ENCODE assay signal across 8 cellular contexts in the genomic region with DNA sequence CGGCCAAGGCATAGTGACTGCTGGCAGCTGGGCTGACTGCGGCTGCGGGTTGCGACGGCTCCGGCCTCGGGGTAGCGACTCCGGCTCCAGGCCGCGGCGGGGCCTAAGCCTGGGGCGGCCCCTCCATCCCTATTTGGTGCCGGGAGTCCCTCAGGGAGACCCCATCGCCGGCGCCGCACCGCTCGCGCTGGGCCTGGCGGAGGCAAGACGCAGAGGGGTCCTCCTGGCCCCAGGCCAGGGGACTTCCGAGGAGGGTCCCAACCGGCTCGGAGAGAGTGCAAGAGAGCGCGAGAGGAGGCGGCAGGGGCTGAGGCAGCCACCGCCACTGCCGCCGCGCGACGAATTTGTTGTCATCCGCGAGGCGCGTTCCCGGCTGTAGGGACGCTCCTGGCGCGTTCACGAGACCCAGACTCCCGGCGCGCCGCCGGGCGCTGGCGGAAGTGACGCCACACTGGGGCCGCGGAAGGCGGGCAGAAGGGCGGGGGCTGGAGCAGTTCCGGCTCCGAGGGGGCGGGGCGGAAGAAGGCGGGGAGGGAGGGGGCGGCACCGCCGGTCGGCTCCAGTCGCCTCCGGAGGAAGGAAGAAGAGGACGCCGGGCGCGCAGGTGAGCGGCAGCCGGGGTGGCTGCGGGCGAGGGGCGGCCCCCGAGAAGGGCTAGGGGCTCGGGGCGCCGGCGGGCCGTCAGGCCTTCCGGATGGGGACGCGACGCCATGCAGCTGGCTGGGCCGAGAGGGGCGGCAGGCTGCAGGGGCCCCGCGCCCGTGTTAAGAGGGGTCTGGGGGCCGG. TPM values are rescaled to one million over a fixed set of nuclear protein-coding genes. Genes with fewer than 3 reads are reported as not detected.
DNase-seq lines count a peak whose midpoint lies in the region; ATAC-seq, FAIRE-seq and TF ChIP-seq lines count a peak whose summit lies in the region.

A gene with protein sequence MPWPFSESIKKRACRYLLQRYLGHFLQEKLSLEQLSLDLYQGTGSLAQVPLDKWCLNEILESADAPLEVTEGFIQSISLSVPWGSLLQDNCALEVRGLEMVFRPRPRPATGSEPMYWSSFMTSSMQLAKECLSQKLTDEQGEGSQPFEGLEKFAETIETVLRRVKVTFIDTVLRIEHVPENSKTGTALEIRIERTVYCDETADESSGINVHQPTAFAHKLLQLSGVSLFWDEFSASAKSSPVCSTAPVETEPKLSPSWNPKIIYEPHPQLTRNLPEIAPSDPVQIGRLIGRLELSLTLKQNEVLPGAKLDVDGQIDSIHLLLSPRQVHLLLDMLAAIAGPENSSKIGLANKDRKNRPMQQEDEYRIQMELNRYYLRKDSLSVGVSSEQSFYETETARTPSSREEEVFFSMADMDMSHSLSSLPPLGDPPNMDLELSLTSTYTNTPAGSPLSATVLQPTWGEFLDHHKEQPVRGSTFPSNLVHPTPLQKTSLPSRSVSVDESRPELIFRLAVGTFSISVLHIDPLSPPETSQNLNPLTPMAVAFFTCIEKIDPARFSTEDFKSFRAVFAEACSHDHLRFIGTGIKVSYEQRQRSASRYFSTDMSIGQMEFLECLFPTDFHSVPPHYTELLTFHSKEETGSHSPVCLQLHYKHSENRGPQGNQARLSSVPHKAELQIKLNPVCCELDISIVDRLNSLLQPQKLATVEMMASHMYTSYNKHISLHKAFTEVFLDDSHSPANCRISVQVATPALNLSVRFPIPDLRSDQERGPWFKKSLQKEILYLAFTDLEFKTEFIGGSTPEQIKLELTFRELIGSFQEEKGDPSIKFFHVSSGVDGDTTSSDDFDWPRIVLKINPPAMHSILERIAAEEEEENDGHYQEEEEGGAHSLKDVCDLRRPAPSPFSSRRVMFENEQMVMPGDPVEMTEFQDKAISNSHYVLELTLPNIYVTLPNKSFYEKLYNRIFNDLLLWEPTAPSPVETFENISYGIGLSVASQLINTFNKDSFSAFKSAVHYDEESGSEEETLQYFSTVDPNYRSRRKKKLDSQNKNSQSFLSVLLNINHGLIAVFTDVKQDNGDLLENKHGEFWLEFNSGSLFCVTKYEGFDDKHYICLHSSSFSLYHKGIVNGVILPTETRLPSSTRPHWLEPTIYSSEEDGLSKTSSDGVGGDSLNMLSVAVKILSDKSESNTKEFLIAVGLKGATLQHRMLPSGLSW (N-terminal part only) (minus strand): TSS at position 377 of the 786 bp plus-strand sequence. CDS start 365 bp downstream, at position 12.
A gene with protein sequence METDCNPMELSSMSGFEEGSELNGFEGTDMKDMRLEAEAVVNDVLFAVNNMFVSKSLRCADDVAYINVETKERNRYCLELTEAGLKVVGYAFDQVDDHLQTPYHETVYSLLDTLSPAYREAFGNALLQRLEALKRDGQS (plus strand): TSS at position 562 of the 786 bp plus-strand sequence. CDS start 18,722 bp downstream, outside the sequence.

- POLR2A ChIA-PET in endothelial cell of umbilical vein (lab: Charles Lee) = no interaction called here

- no peaks in the 10 kb centered on the region for H3K9me3 ChIP-seq in HUES64 (ENCODE audit: insufficient read depth, low read depth, low read length)
- no peaks in the 10 kb centered on the region for H3K9me3 ChIP-seq in OCI-LY3 (ENCODE audit: insufficient read depth, low read length)
- H3K9me3 ChIP-seq in endothelial cell of umbilical vein (replicated peaks; ENCODE audit: control insufficient read depth, insufficient read depth, low read length) = no peaks in the 10 kb centered on the region

- peak within 1 kb of the TSS; percentile 67 for H2AFZ ChIP-seq in OCI-LY3 (ENCODE audit: low read depth, low read length)
- peak within 1 kb of the TSS; percentile 95 for H2AFZ ChIP-seq in endothelial cell of umbilical vein (ENCODE audit: low read depth, low read length)

- FAIRE-seq in endothelial cell of umbilical vein (lab: Jason Lieb, UNC) = peak; percentile 88

- H3K4me2 ChIP-seq in OCI-LY3 (ENCODE audit: low read length) = peak within 1 kb of the TSS; percentile 95
- peak within 1 kb of the TSS; percentile 97 for H3K4me2 ChIP-seq in endothelial cell of umbilical vein (ENCODE audit: insufficient read depth, low read length)

- no peak for TF ChIP-seq CTCF in Calu3 (IDR thresholded peaks at IDR 0.05; ENCODE audit: unreplicated experiment)
- TF ChIP-seq CTCF in OCI-LY3 (IDR thresholded peaks at IDR 0.05; ENCODE audit: low read depth, low read length) = no peak
- no peak for TF ChIP-seq CTCF in endothelial cell of umbilical vein (IDR thresholded peaks at IDR 0.05; ENCODE audit: extremely low read depth in 1 of 2, insufficient read depth in 1 of 2, low read depth in 1 of 2, low read length in 2 of 2)

- dilution Hi-C loops in endothelial cell of umbilical vein (cut with MboI; ENCODE audit: extremely low pct_ligation_motif_present, low sequenced_read_pairs) = no loop called here

- H3K27me3 Mint-ChIP-seq in Calu3 (ENCODE audit: unreplicated experiment) = no peaks in the 10 kb centered on the region

- peak; percentile 62 for ATAC-seq in GM21447 (IDR thresholded peaks at IDR 0.05; ENCODE audit: unreplicated experiment)

- TF ChIP-seq POLR2A in endothelial cell of umbilical vein (IDR thresholded peaks at IDR 0.05; ENCODE audit: low read depth, low read length) = peak; percentile 51

- H3K36me3 ChIP-seq in HUES64 (ENCODE audit: insufficient read depth, low read length) (no peaks in the 10 kb centered on the region), OCI-LY3 (replicated peaks; ENCODE audit: low read depth, low read length) (no peaks in the 10 kb centered on the region), endothelial cell of umbilical vein (ENCODE audit: control insufficient read depth in 2 of 2, extremely low read depth in 1 of 2, insufficient read depth in 2 of 2, low read length in 2 of 2) (no peaks in the 10 kb centered on the region)

- intact Hi-C loops in Calu3 (cut with micrococcal nuclease; ENCODE audit: unreplicated experiment) = loop anchor here (5.0 kb wide), 1 partner anchor 56 kb away; no protein-coding TSS in a partner anchor
- intact Hi-C loops in endothelial cell of umbilical vein (cut with micrococcal nuclease) = loop anchor here (1.0 kb wide), 3 partner anchors 28 to 139 kb away; a partner anchor contains a TSS

- under 1% methylated on average over 92 of the region's 92 CpGs for WGBS in HUES64

- H3K4me3 ChIP-seq in HUES64 (ENCODE audit: low read length) = peak within 1 kb of the TSS; percentile 74
- peak within 1 kb of the TSS; percentile 87 for H3K4me3 ChIP-seq in OCI-LY3 (ENCODE audit: low read length)
- peak within 1 kb of the TSS; percentile 80 to 97 (median 95) for H3K4me3 ChIP-seq in endothelial cell of umbilical vein (replicated peaks in 1 of 3; ENCODE audit: insufficient read depth in 1 of 3, low read depth in 1 of 3, low read length in 3 of 3)

- H3K27me3 ChIP-seq in HUES64 (ENCODE audit: insufficient read depth, low read length) (no peaks in the 10 kb centered on the region), OCI-LY3 (ENCODE audit: low read depth, low read length) (no peaks in the 10 kb centered on the region), endothelial cell of umbilical vein (ENCODE audit: control insufficient read depth in 2 of 2, insufficient read depth in 2 of 2, low read length in 2 of 2) (no peaks in the 10 kb centered on the region)

- H3K27ac ChIP-seq in HUES64 (ENCODE audit: low read depth, low read length) (peak within 1 kb of the TSS; percentile 62; the same call in 1 of the 2 replicates), OCI-LY3 (ENCODE audit: low read length) (peak within 1 kb of the TSS; percentile 61), endothelial cell of umbilical vein (ENCODE audit: insufficient read depth, low read depth, low read length) (peak within 1 kb of the TSS; percentile 82)

- peak within 1 kb of the TSS; percentile 90 for H3K4me3 Mint-ChIP-seq in Calu3 (ENCODE audit: low read depth, unreplicated experiment)

- peaks cover 34% of the 10 kb centered on the region for H3K36me3 Mint-ChIP-seq in Calu3 (ENCODE audit: insufficient read depth, unreplicated experiment)

- no peaks in the 10 kb centered on the region for H3K9me3 Mint-ChIP-seq in Calu3 (ENCODE audit: low read depth, unreplicated experiment)

- peaks cover 62% of the 10 kb centered on the region for H3K79me2 ChIP-seq in OCI-LY3 (ENCODE audit: low read length)
- peaks cover 48% of the 10 kb centered on the region for H3K79me2 ChIP-seq in endothelial cell of umbilical vein (ENCODE audit: control insufficient read depth, insufficient read depth, low read length)

- peaks cover 13% of the 10 kb centered on the region for H3K4me1 Mint-ChIP-seq in Calu3 (ENCODE audit: low read depth, unreplicated experiment)

- BruUV-seq in Calu3 (replicated peaks; lab: Mats Ljungman, UMichigan) (no TSS peak), endothelial cell of umbilical vein (replicated peaks; lab: Mats Ljungman, UMichigan) (no TSS peak)

- H4K20me1 ChIP-seq in OCI-LY3 (ENCODE audit: insufficient read depth, low read length) (no peaks in the 10 kb centered on the region), endothelial cell of umbilical vein (replicated peaks; ENCODE audit: control insufficient read depth, extremely low read depth, insufficient read depth, low read length) (no peaks in the 10 kb centered on the region)

- H3K9me1 ChIP-seq in endothelial cell of umbilical vein (replicated peaks; ENCODE audit: control insufficient read depth, extremely low read depth, insufficient read depth, low read length) = no peaks in the 10 kb centered on the region

- H3K4me1 ChIP-seq in HUES64 (ENCODE audit: insufficient read depth, low read length) = peaks cover 13% of the 10 kb centered on the region; the same call in 1 of the 2 replicates
- H3K4me1 ChIP-seq in OCI-LY3 (ENCODE audit: low read length) = peaks cover 17% of the 10 kb centered on the region
- peaks cover 23% of the 10 kb centered on the region for H3K4me1 ChIP-seq in endothelial cell of umbilical vein (ENCODE audit: control insufficient read depth, extremely low read depth, insufficient read depth, low read length)

- DNase-seq in Calu3 (peak; percentile 95), endothelial cell of umbilical vein (ENCODE audit: low read depth, low spot score) (peak; percentile 90), middle frontal gyrus (ENCODE audit: extremely low spot score, low spot score) (peak; percentile 89)
- DNase-seq in activated CD8-positive, alpha-beta memory T cell treated with anti-CD3 and anti-CD28 coated beads, Interleukin-2, amount 50 U/mL, for 48 hours = peak; percentile 98
- DNase-seq in stimulated activated CD8-positive, alpha-beta memory T cell treated with anti-CD3 and anti-CD28 coated beads, Interleukin-2, amount 100 ng/mL, for 1 hour (ENCODE audit: low read depth in 2 of 2) = peak; percentile 95 to 97

- H3K27ac Mint-ChIP-seq in Calu3 (ENCODE audit: unreplicated experiment) = peak within 1 kb of the TSS; percentile 86

- H3K9ac ChIP-seq in HUES64 (ENCODE audit: low read depth, low read length) (peak within 1 kb of the TSS; percentile 73), OCI-LY3 (ENCODE audit: low read length) (peak within 1 kb of the TSS; percentile 80), endothelial cell of umbilical vein (replicated peaks; ENCODE audit: extremely low read depth, insufficient read depth, low read length) (peak within 1 kb of the TSS; percentile 90)

- CTCF ChIA-PET in Calu3 (lab: Charles Lee) (no interaction called here), endothelial cell of umbilical vein (lab: Charles Lee) (interaction anchor here (1.1 kb wide), 1 partner anchor 28 kb away, joined by 3 read pairs; no protein-coding TSS in a partner anchor)

RNA-seq across cellular contexts. Expression of the first gene that starts in this region (rescaled TPM):
- total RNA-seq in Calu3 (2022) (13.0 and 14.5 TPM in 2 replicates), endothelial cell of umbilical vein (17.8 and 18.3 TPM in 2 replicates)
- 6.2 TPM for polyA plus RNA-seq in HUES64 (2013, experiment 1 of 2)
- 5.5 TPM for polyA plus RNA-seq in HUES64 (2013, experiment 2 of 2)
- polyA plus RNA-seq in endothelial cell of umbilical vein = 4.9 and 5.9 TPM in 2 replicates
- polyA plus RNA-seq in endothelial cell of umbilical vein (2011; cell fraction: cytosol; rRNA removed) = 6.5 TPM in 2 replicates
- 32.2 and 34.8 TPM in 2 replicates for polyA plus RNA-seq in endothelial cell of umbilical vein (2011; cell fraction: nucleus; rRNA removed)
- 8.2 and 12.4 TPM in 2 replicates for polyA plus RNA-seq in endothelial cell of umbilical vein (2012)
- polyA minus RNA-seq in endothelial cell of umbilical vein = 20.0 and 24.9 TPM in 2 replicates
- polyA minus RNA-seq in endothelial cell of umbilical vein (2011; cell fraction: cytosol; rRNA and poly(A)+ RNA removed) = 8.7 TPM
- polyA minus RNA-seq in endothelial cell of umbilical vein (2011; cell fraction: nucleus; rRNA and poly(A)+ RNA removed) = 49.8 and 56.5 TPM in 2 replicates

RNA-seq across cellular contexts. Expression of the second gene that starts in this region (rescaled TPM):
- total RNA-seq in Calu3 (2022) (33.3 and 42.5 TPM in 2 replicates), endothelial cell of umbilical vein (15.9 and 20.2 TPM in 2 replicates)
- polyA plus RNA-seq in HUES64 (2013, experiment 1 of 2) = 39.1 TPM
- polyA plus RNA-seq in HUES64 (2013, experiment 2 of 2) = 40.5 TPM
- 7.7 and 9.2 TPM in 2 replicates for polyA plus RNA-seq in endothelial cell of umbilical vein
- polyA plus RNA-seq in endothelial cell of umbilical vein (2011; cell fraction: cytosol; rRNA removed) = 12.0 and 12.8 TPM in 2 replicates
- polyA plus RNA-seq in endothelial cell of umbilical vein (2011; cell fraction: nucleus; rRNA removed) = 4.5 and 7.8 TPM in 2 replicates
- polyA plus RNA-seq in endothelial cell of umbilical vein (2012) = 19.4 and 22.1 TPM in 2 replicates
- 6.6 and 20.5 TPM in 2 replicates for polyA minus RNA-seq in endothelial cell of umbilical vein
- 7.7 TPM for polyA minus RNA-seq in endothelial cell of umbilical vein (2011; cell fraction: cytosol; rRNA and poly(A)+ RNA removed)
- polyA minus RNA-seq in endothelial cell of umbilical vein (2011; cell fraction: nucleus; rRNA and poly(A)+ RNA removed) = 3.8 and 4.1 TPM in 2 replicates

Comparison
In these comparisons a context has a peak if more than half of its experiments do, and no peak if none do; other contexts are left out.
1. Peak in every context shown above with its lines: DNase-seq, ATAC-seq, H3K4me3 ChIP-seq and H3K27ac ChIP-seq.